ENCODE assay signal across 10 cellular contexts in genomic region chr12:23083267-23083666, GRCh38.
DNase-seq lines count a peak whose midpoint lies in the region; ATAC-seq and FAIRE-seq lines count a peak whose summit lies in the region.
"Had no signal": no experiment of that assay in that cellular context is flagged by ENCODE, and none has a peak within 500 bp of the region (broad histone marks: within the 10 kb centered on the region; RNA-seq: fewer than 3 reads in every experiment).

No MANE protein-coding gene starts in this region.

- H2BK120ac ChIP-seq in neuronal stem cell (ENCODE audit: low read depth, low read length), result no peak overlapping the region

- H3K27me3 ChIP-seq in neuronal stem cell (ENCODE audit: control insufficient read depth in 3 of 3, insufficient read depth in 3 of 3, low read depth in 1 of 3, low read length in 3 of 3), result peaks cover 0 to 3% (median 0%) of the 10 kb centered on the region in 3 experiments
- H3K27me3 ChIP-seq: heart left ventricle had no signal

- no peak overlapping the region for H2BK5ac ChIP-seq in neuronal stem cell (ENCODE audit: low read length)

- no peak overlapping the region for H2BK12ac ChIP-seq in neuronal stem cell (ENCODE audit: low read length)

- no peak overlapping the region for H3K4ac ChIP-seq in neuronal stem cell (ENCODE audit: low read length)

- no peak overlapping the region for H3K4me3 ChIP-seq in neuronal stem cell (ENCODE audit: low read length in 2 of 2)
- H3K4me3 ChIP-seq: heart left ventricle had no signal

- no peak overlapping the region for H2AFZ ChIP-seq in neuronal stem cell (ENCODE audit: low read length)

- DNase-seq in RKO (ENCODE audit: low spot score) (peak; percentile 74), non-pigmented ciliary epithelial cell (ENCODE audit: low read depth) (peak; percentile 84), neuronal stem cell (ENCODE audit: low spot score) (no peak), anterior cingulate cortex (lab: John Stamatoyannopoulos, UW) (no peak), frontal cortex (ENCODE audit: low spot score in 2 of 2) (no peak)
- DNase-seq: activated naive CD4-positive, alpha-beta T cell treated with anti-CD3 and anti-CD28 coated beads for 36 hours; occipital lobe had no signal

- H3K79me1 ChIP-seq in neuronal stem cell (ENCODE audit: low read depth, low read length), result no peaks in the 10 kb centered on the region

- H3K18ac ChIP-seq in neuronal stem cell (ENCODE audit: low read length), result no peak overlapping the region

- H3K36me3 ChIP-seq in neuronal stem cell (replicated peaks in 1 of 2; ENCODE audit: control insufficient read depth in 2 of 2, insufficient read depth in 2 of 2, low read length in 2 of 2), result no peaks in the 10 kb centered on the region
- H3K36me3 ChIP-seq: heart left ventricle had no signal

- no peak overlapping the region for H2AK5ac ChIP-seq in neuronal stem cell (ENCODE audit: low read depth, low read length)

- no peak overlapping the region for H3K4me2 ChIP-seq in neuronal stem cell (ENCODE audit: insufficient read depth, low read length, poor library complexity, severe bottlenecking)

- no peak for FAIRE-seq in frontal cortex (lab: Jason Lieb, UNC)

- H2BK15ac ChIP-seq in neuronal stem cell (ENCODE audit: low read length), result no peak overlapping the region

- H3K9ac ChIP-seq in neuronal stem cell (ENCODE audit: low read depth, low read length, poor library complexity), result no peak overlapping the region

- H3K23ac ChIP-seq in neuronal stem cell (ENCODE audit: low read depth, low read length, poor library complexity), result no peak overlapping the region

- no peak overlapping the region for H4K91ac ChIP-seq in neuronal stem cell (ENCODE audit: low read depth, low read length, poor library complexity)

- H3K14ac ChIP-seq in neuronal stem cell (ENCODE audit: low read length), result no peak overlapping the region

- H4K8ac ChIP-seq in neuronal stem cell (ENCODE audit: low read depth, low read length), result no peak overlapping the region

- peak; percentile 55 for ATAC-seq in GM18909 (IDR thresholded peaks at IDR 0.05; ENCODE audit: poor library complexity, unreplicated experiment)
- peak; percentile 83 for ATAC-seq in HG03039 (IDR thresholded peaks at IDR 0.05; ENCODE audit: unreplicated experiment)

- no peaks in the 10 kb centered on the region for H3K4me1 ChIP-seq in neuronal stem cell (ENCODE audit: control insufficient read depth in 2 of 2, insufficient read depth in 1 of 2, low read depth in 1 of 2, low read length in 2 of 2)
- H3K4me1 ChIP-seq: heart left ventricle had no signal

- H3K9me3 ChIP-seq in neuronal stem cell (replicated peaks in 1 of 2; ENCODE audit: control insufficient read depth in 2 of 2, insufficient read depth in 1 of 2, low read depth in 1 of 2, low read length in 2 of 2), result no peaks in the 10 kb centered on the region

- H3K27ac ChIP-seq in neuronal stem cell (replicated peaks; ENCODE audit: low read length), result no peak overlapping the region
- H3K27ac ChIP-seq: heart left ventricle had no signal

- WGBS in neuronal stem cell (ENCODE audit: extremely low coverage in 2 of 2, insufficient read length in 2 of 2, insufficient replicate concordance in 1 of 2), 2 donors, result no CpG with 5 or more reads among the region's 2 CpGs

Comparison
In these comparisons a context has a peak if more than half of its experiments do, and no peak if none do; other contexts are left out.
1. DNase-seq: peak in RKO (single experiment) and non-pigmented ciliary epithelial cell (single experiment); none in neuronal stem cell (single experiment), anterior cingulate cortex (0 of 58) and frontal cortex (0 of 2).